Comparison of ENCODE assay signal across 11 cellular contexts in genomic region chr21:34881894-34882371, GRCh38.
DNase-seq lines count a peak whose midpoint lies in the region; ATAC-seq lines count a peak whose summit lies in the region.
"Had no signal": no experiment of that assay in that cellular context is flagged by ENCODE, and none has a peak within 500 bp of the region (broad histone marks: within the 10 kb centered on the region; RNA-seq: fewer than 3 reads in every experiment).

No MANE protein-coding gene starts in this region.

- no peaks in the 10 kb centered on the region for H3K27me3 Mint-ChIP-seq in T-helper 17 cell

- no peak for DNase-seq in activated CD4-positive, CD25-positive, alpha-beta regulatory T cell treated with anti-CD3 and anti-CD28 coated beads, Interleukin-2, amount 50 U/mL, for 72 hours
- DNase-seq in T-helper 17 cell (no peak), fibroblast of the conjunctiva (ENCODE audit: low read depth) (peak; percentile 66)
- DNase-seq in activated CD8-positive, alpha-beta memory T cell treated with anti-CD3 and anti-CD28 coated beads, Interleukin-2, amount 50 U/mL, for 48 hours = no peak
- DNase-seq: C1 segment of cervical spinal cord, uterus had no signal

- peak overlapping the region; percentile 100 for H3K27ac Mint-ChIP-seq in T-helper 17 cell
- H3K27ac Mint-ChIP-seq: nephron had no signal

- H3K4me3 Mint-ChIP-seq in T-helper 17 cell = peak overlapping the region; percentile 19

- H3K36me3 ChIP-seq in subcutaneous abdominal adipose tissue (ENCODE audit: control insufficient read depth in 5 of 5, insufficient read depth in 5 of 5, low read length in 5 of 5) = peaks cover 0 to 7% (median 3%) of the 10 kb centered on the region in 5 donors
- H3K36me3 ChIP-seq: uterus had no signal

- peaks cover 0 to 63% (median 58%) of the 10 kb centered on the region in 5 donors for H3K4me1 ChIP-seq in subcutaneous abdominal adipose tissue (ENCODE audit: control insufficient read depth in 5 of 5, insufficient read depth in 5 of 5, low read length in 5 of 5)

- H3K9me3 ChIP-seq in T-helper 17 cell (ENCODE audit: control insufficient read depth, low read length, poor library complexity, severe bottlenecking) (no peaks in the 10 kb centered on the region), subcutaneous abdominal adipose tissue (ENCODE audit: control insufficient read depth in 5 of 5, low read length in 5 of 5) (no peaks in the 10 kb centered on the region)
- H3K9me3 ChIP-seq: uterus had no signal

- H3K27me3 ChIP-seq in subcutaneous abdominal adipose tissue (ENCODE audit: control insufficient read depth in 5 of 5, insufficient read depth in 4 of 5, low read length in 5 of 5) = peaks cover 0 to 4% (median 0%) of the 10 kb centered on the region in 5 donors

- peaks cover 36% of the 10 kb centered on the region for H3K4me1 Mint-ChIP-seq in T-helper 17 cell

- H3K36me3 Mint-ChIP-seq in T-helper 17 cell (ENCODE audit: low read depth) = peaks cover 3% of the 10 kb centered on the region

- H3K27ac ChIP-seq in subcutaneous abdominal adipose tissue (ENCODE audit: low read depth, low read length) = peak overlapping the region; percentile 97

- ATAC-seq in activated CD4-positive, CD25-positive, alpha-beta regulatory T cell treated with anti-CD3 and anti-CD28 coated beads, Interleukin-2, amount 50 U/mL, for 24 hours = peak; percentile 68 to 70
- ATAC-seq in T-helper 17 cell (no peak), HG03135 (IDR thresholded peaks at IDR 0.05; ENCODE audit: unreplicated experiment) (no peak), HG02610 (IDR thresholded peaks at IDR 0.05; ENCODE audit: unreplicated experiment) (no peak)

- peak overlapping the region in 4 of 5 donors; percentile 17 to 34 (median 18) for H3K4me3 ChIP-seq in subcutaneous abdominal adipose tissue (ENCODE audit: low read depth in 1 of 5, low read length in 5 of 5)
- H3K4me3 ChIP-seq: uterus had no signal

- peak overlapping the region in 2 of 5 donors; percentile 94 to 98 for H3K9ac ChIP-seq in subcutaneous abdominal adipose tissue (ENCODE audit: low read length in 5 of 5)

Comparison
In these comparisons a context has a peak if more than half of its experiments do, and no peak if none do; other contexts are left out.
1. ATAC-seq: peak in activated CD4-positive, CD25-positive, alpha-beta regulatory T cell treated with anti-CD3 and anti-CD28 coated beads, Interleukin-2, amount 50 U/mL, for 24 hours (2 of 2); none in T-helper 17 cell (single experiment), HG03135 (single experiment) and HG02610 (single experiment).